In the genomic region with DNA sequence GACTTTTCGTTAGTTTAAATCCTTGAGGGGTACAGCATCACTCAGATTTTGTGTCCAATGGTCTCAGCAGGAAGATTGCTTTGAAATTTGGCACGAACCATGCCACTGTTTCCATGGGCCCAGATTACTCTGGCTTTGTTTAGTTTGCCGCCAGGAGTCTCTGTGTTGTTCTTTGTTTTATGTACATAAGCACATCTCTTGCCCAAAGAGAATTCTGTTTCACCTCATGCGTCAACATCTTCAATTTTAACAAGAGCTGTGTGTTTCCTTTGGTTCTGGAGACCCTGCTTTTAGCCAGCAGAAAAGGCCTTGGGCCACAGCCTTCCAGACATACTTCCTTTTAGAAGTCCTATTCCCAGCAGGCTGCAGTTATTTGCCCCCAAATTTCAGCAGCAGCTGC, we compare ENCODE assay signal across 18 cellular contexts.
DNase-seq lines count a peak whose midpoint lies in the region; TF ChIP-seq lines count a peak whose summit lies in the region.
"Had no signal": no experiment of that assay in that cellular context is flagged by ENCODE, and none has a peak within 500 bp of the region (broad histone marks: within the 10 kb centered on the region; RNA-seq: fewer than 3 reads in every experiment).

No MANE protein-coding gene starts in this region.

- peak overlapping the region in 42 of 59 donors; percentile 2 to 69 (median 46) for H3K27ac ChIP-seq in dorsolateral prefrontal cortex
- H3K27ac ChIP-seq: left ventricle myocardium inferior, spleen, upper lobe of right lung had no signal

- H3K27me3 ChIP-seq in dorsolateral prefrontal cortex: no peaks in the 10 kb centered on the region
- H3K27me3 ChIP-seq: spleen, upper lobe of right lung had no signal

- H3K4me3 ChIP-seq in dorsolateral prefrontal cortex: no peak overlapping the region
- H3K4me3 ChIP-seq: left ventricle myocardium inferior, spleen, upper lobe of right lung had no signal

- intact Hi-C loops in dorsolateral prefrontal cortex (cut with DNase I): no loop called here

- peak in 4 of 56 donors; percentile 10 to 23 (median 18) for TF ChIP-seq CTCF in dorsolateral prefrontal cortex (IDR thresholded peaks at IDR 0.05 in 54 of 56, conservative IDR thresholded peaks at IDR 0.05 in 2 of 56; ENCODE audit: low read depth in 1 of 56, partially characterized antibody in 56 of 56)

- DNase-seq in NCI-H1417 (lab: John Stamatoyannopoulos, UW): peak in 2 of 3 experiments; percentile 46 to 79
- no peak for DNase-seq in NCI-H1417 treated with DMSO at 0.1 percent for 48 hours (lab: John Stamatoyannopoulos, UW)
- peak; percentile 96 for DNase-seq in NCI-H69 (lab: John Stamatoyannopoulos, UW)
- DNase-seq in dorsolateral prefrontal cortex: peak in 1 of 10 donors; percentile 11
- DNase-seq in superior temporal gyrus (ENCODE audit: extremely low spot score): peak; percentile 32
- no peak for DNase-seq in DMS79 (lab: John Stamatoyannopoulos, UW)
- DNase-seq in effector CD4-positive, alpha-beta T cell: no peak
- no peak for DNase-seq in activated CD4-positive, alpha-beta T cell treated with anti-CD3 and anti-CD28 coated beads, Interleukin-2, amount 50 U/mL, for 1 hour
- DNase-seq: ACHN; activated CD4-positive, alpha-beta T cell treated with anti-CD3 and anti-CD28 coated beads, Interleukin-2, amount 50 U/mL, for 48 hours; activated T-cell treated with anti-CD3 and anti-CD28 coated beads, Interleukin-2, amount 50 U/mL, for 4 hours; CD8-positive, alpha-beta T cell; cerebellar nuclear complex; left ventricle myocardium inferior; NCI-H524; posterior cingulate gyrus; spleen; upper lobe of right lung had no signal

Comparison
In these comparisons a context has a peak if more than half of its experiments do, and no peak if none do; other contexts are left out.
1. DNase-seq: peak in NCI-H1417 (2 of 3), NCI-H69 (single experiment) and superior temporal gyrus (single experiment); none in NCI-H1417 treated with DMSO at 0.1 percent for 48 hours (single experiment), DMS79 (single experiment), effector CD4-positive, alpha-beta T cell (single experiment) and activated CD4-positive, alpha-beta T cell treated with anti-CD3 and anti-CD28 coated beads, Interleukin-2, amount 50 U/mL, for 1 hour (single experiment).